ENCODE assay signal across 8 cellular contexts in the genomic region with DNA sequence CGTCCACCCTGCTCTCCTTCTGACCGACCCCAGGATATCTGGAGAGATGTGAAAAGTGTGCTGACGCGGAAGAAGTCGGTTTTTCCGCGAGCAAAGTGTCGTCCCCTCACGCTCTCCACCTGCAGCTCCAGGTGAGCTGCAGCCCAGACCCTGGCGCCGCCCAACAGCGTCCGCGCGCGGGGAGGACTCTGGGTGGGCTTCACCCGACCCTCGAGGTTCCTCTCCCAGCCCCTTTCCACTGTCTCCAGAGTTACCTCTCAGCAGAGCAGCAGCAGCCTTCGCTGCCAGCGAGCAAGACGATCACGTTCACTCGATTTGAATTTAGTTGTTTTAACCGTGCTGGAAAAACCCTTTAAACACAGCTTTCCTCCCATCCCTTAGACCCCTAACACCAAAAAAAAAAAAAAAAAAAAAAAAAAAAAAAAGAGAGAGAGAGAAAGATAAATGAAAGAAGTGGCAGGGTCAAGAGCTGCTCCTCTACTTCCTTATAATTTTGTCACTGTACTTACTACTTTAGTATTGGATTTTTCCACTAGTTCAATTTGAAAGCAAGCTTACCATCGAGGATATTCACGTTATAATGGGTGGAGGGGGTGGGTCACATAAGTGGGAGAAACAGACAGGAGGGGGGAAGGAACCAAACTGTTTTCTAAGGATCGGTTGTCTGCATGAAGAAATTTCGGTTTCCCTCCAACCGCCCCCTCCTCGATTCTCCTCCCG. TPM values are rescaled to one million over a fixed set of nuclear protein-coding genes. Genes with fewer than 3 reads are reported as not detected.
DNase-seq lines count a peak whose midpoint lies in the region; ATAC-seq, FAIRE-seq and TF ChIP-seq lines count a peak whose summit lies in the region.

No MANE protein-coding gene starts in this region.

- peak; percentile 15 for ATAC-seq in GM19025 (IDR thresholded peaks at IDR 0.05; ENCODE audit: low read depth, unreplicated experiment)

- peak overlapping the region in 4 of 5 experiments; percentile 51 to 85 (median 73) for H3K27ac Mint-ChIP-seq in brain
- peak overlapping the region; percentile 86 for H3K27ac Mint-ChIP-seq in stimulated activated naive CD8-positive, alpha-beta T cell treated with anti-CD3 and anti-CD28 coated beads, Interleukin-15, Interleukin-2, amounts not matched to agents 100 ng/mL and 50 ng/mL, for 24 hours

- H3K4me1 Mint-ChIP-seq in brain, result peaks cover 27% of the 10 kb centered on the region
- H3K4me1 Mint-ChIP-seq in stimulated activated naive CD8-positive, alpha-beta T cell treated with anti-CD3 and anti-CD28 coated beads, Interleukin-15, Interleukin-2, amounts not matched to agents 100 ng/mL and 50 ng/mL, for 24 hours (ENCODE audit: low read depth), result peaks cover 56% of the 10 kb centered on the region

- peak; percentile 17 for FAIRE-seq in islet of Langerhans (lab: Jason Lieb, UNC)

- DNase-seq in AG20443 (ENCODE audit: low spot score), result peak; percentile 21
- no peak for DNase-seq in iPS-NIHi7 (ENCODE audit: extremely low spot score)
- no peak for DNase-seq in NCI-H2227 treated with DMSO at 0.1 percent for 48 hours (lab: John Stamatoyannopoulos, UW)

- H3K36me3 Mint-ChIP-seq in brain, result no peaks in the 10 kb centered on the region
- H3K36me3 Mint-ChIP-seq in stimulated activated naive CD8-positive, alpha-beta T cell treated with anti-CD3 and anti-CD28 coated beads, Interleukin-15, Interleukin-2, amounts not matched to agents 100 ng/mL and 50 ng/mL, for 24 hours (ENCODE audit: low read depth), result no peaks in the 10 kb centered on the region

- peak overlapping the region; percentile 97 to 99 (median 98) for H3K4me3 Mint-ChIP-seq in brain
- H3K4me3 Mint-ChIP-seq in stimulated activated naive CD8-positive, alpha-beta T cell treated with anti-CD3 and anti-CD28 coated beads, Interleukin-15, Interleukin-2, amounts not matched to agents 100 ng/mL and 50 ng/mL, for 24 hours, result peak overlapping the region; percentile 96

- H3K27me3 Mint-ChIP-seq in brain, result peaks cover 90% of the 10 kb centered on the region
- peaks cover 9% of the 10 kb centered on the region for H3K27me3 Mint-ChIP-seq in stimulated activated naive CD8-positive, alpha-beta T cell treated with anti-CD3 and anti-CD28 coated beads, Interleukin-15, Interleukin-2, amounts not matched to agents 100 ng/mL and 50 ng/mL, for 24 hours

- TF ChIP-seq EP300 in Ishikawa (IDR thresholded peaks at IDR 0.05; ENCODE audit: borderline replicate concordance), result no peak

- no peaks in the 10 kb centered on the region for H3K9me3 Mint-ChIP-seq in brain
- no peaks in the 10 kb centered on the region for H3K9me3 Mint-ChIP-seq in stimulated activated naive CD8-positive, alpha-beta T cell treated with anti-CD3 and anti-CD28 coated beads, Interleukin-15, Interleukin-2, amounts not matched to agents 100 ng/mL and 50 ng/mL, for 24 hours

- TF ChIP-seq RAD21 in Ishikawa (IDR thresholded peaks at IDR 0.05; ENCODE audit: low read depth), result no peak

- TF ChIP-seq CTCF in brain (conservative IDR thresholded peaks at IDR 0.05), result no peak

TF ChIP-seq in Ishikawa, 13 proteins besides CTCF, POLR2A, EP300 and RAD21:
- TF ChIP-seq ZBTB7A (IDR thresholded peaks at IDR 0.05; ENCODE audit: low read depth) (peak; percentile 53), TEAD4 (IDR thresholded peaks at IDR 0.05) (no peak)

RNA-seq across cellular contexts. Expression of gene NR3C2, which starts 0.8 kb away (rescaled TPM):
- 2.8 TPM for polyA plus RNA-seq in brain (ENCODE audit: insufficient read depth, low read depth, low replicate concordance)
